ENCODE assay signal across 10 cellular contexts in the genomic region with DNA sequence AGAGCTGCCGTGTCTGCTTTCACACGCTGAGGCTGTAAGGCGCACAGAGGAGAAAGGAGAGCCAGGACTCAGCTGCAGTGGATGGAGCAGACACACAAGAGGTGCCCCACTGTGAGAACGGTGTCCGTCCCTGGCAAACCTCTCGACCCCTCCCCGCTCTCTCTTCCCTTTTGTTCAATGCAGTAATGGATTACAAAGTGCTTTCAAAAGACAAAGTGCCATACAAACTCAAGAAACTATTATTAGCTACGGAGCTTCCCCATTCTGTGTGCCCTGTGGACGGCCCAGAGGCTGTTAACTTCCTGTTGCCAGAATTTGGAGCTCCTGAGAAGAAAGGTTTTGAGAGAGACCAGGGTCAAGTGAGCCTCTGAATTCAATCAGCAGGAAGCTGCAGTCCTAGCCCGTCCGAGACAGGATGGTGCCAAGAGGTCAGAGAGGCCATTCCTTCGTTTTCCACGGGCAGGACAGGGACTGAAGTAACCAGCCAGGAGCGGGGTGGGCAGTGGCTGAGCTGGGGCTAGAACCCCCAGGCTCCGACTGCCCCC. TPM values are rescaled to one million over a fixed set of nuclear protein-coding genes. Genes with fewer than 3 reads are reported as not detected.
DNase-seq lines count a peak whose midpoint lies in the region; ATAC-seq and TF ChIP-seq lines count a peak whose summit lies in the region.
"Had no signal": no experiment of that assay in that cellular context is flagged by ENCODE, and none has a peak within 500 bp of the region (broad histone marks: within the 10 kb centered on the region; RNA-seq: fewer than 3 reads in every experiment).

No MANE protein-coding gene starts in this region.

- H3K4me1 ChIP-seq in mesenchymal stem cell (ENCODE audit: control insufficient read depth, insufficient read depth, low read depth, low read length) = peaks cover 6% of the 10 kb centered on the region
- peaks cover 0 to 29% (median 6%) of the 10 kb centered on the region in 4 donors for H3K4me1 ChIP-seq in upper lobe of left lung
- H3K4me1 ChIP-seq: BE2C had no signal

- H3K27me3 ChIP-seq in mesenchymal stem cell (ENCODE audit: control insufficient read depth in 1 of 2, insufficient read depth in 1 of 2, low read length in 2 of 2) (peaks cover 0 to 20% of the 10 kb centered on the region in 2 experiments), upper lobe of left lung (no peaks in the 10 kb centered on the region)

- no peak for TF ChIP-seq EP300 in upper lobe of left lung (IDR thresholded peaks at IDR 0.05)

- WGBS in mesenchymal stem cell = 80% methylated on average over 14 of the region's 15 CpGs
- whole genome bisulfite sequencing in upper lobe of left lung, 2 donors = 49% methylated on average over 13 to 14 of the region's 15 CpGs

- no peak overlapping the region for H2BK120ac ChIP-seq in mesenchymal stem cell (ENCODE audit: low read depth, low read length)

- no peak overlapping the region for H3K4me3 ChIP-seq in mesenchymal stem cell (ENCODE audit: insufficient read depth in 1 of 2, low read depth in 1 of 2, low read length in 2 of 2)
- H3K4me3 ChIP-seq in upper lobe of left lung = peak overlapping the region in 3 of 4 donors; percentile 6 to 26 (median 25)

- peaks cover 36% of the 10 kb centered on the region for H3K79me1 ChIP-seq in mesenchymal stem cell (replicated peaks; ENCODE audit: low read length, poor library complexity, severe bottlenecking)

- H3K9me3 Mint-ChIP-seq in activated naive CD8-positive, alpha-beta T cell treated with anti-CD3 and anti-CD28 coated beads, Interleukin-2, amount 50 U/mL, for 24 hours = no peaks in the 10 kb centered on the region

- H3K4me1 Mint-ChIP-seq in activated naive CD8-positive, alpha-beta T cell treated with anti-CD3 and anti-CD28 coated beads, Interleukin-2, amount 50 U/mL, for 24 hours = peaks cover 95% of the 10 kb centered on the region

- no peak overlapping the region for H3K9ac ChIP-seq in mesenchymal stem cell (ENCODE audit: low read length)

- no peak for ATAC-seq in activated naive CD8-positive, alpha-beta T cell treated with anti-CD3 and anti-CD28 coated beads, Interleukin-2, amount 50 U/mL, for 24 hours
- ATAC-seq in upper lobe of left lung (ENCODE audit: low FRiP score in 2 of 2) = peak; percentile 58 to 70
- no peak for ATAC-seq in HG03108 (IDR thresholded peaks at IDR 0.05; ENCODE audit: unreplicated experiment)
- no peak for ATAC-seq in HG03196 (IDR thresholded peaks at IDR 0.05; ENCODE audit: unreplicated experiment)

- H3K27ac ChIP-seq in mesenchymal stem cell (ENCODE audit: low read length, poor library complexity, severe bottlenecking) (no peak overlapping the region), upper lobe of left lung (peak overlapping the region; percentile 68 to 82 (median 74))

- no peak overlapping the region for H4K91ac ChIP-seq in mesenchymal stem cell (ENCODE audit: low read length)

- no peak overlapping the region for H2AFZ ChIP-seq in mesenchymal stem cell (ENCODE audit: low read depth, low read length)

- no peak overlapping the region for H2BK5ac ChIP-seq in mesenchymal stem cell (ENCODE audit: low read depth, low read length, poor library complexity, severe bottlenecking)

- peak overlapping the region; percentile 67 for H3K27ac Mint-ChIP-seq in activated naive CD8-positive, alpha-beta T cell treated with anti-CD3 and anti-CD28 coated beads, Interleukin-2, amount 50 U/mL, for 24 hours

- no peak for TF ChIP-seq CTCF in upper lobe of left lung (IDR thresholded peaks at IDR 0.05)

- H3K23ac ChIP-seq in mesenchymal stem cell (ENCODE audit: low read length in 2 of 2) = no peak overlapping the region

- H3K4me2 ChIP-seq in mesenchymal stem cell (ENCODE audit: low read length, poor library complexity, severe bottlenecking) = no peak overlapping the region

- no peak overlapping the region for H2AK5ac ChIP-seq in mesenchymal stem cell (ENCODE audit: low read length, severe bottlenecking)

- H3K36me3 ChIP-seq in mesenchymal stem cell (ENCODE audit: control insufficient read depth in 1 of 2, insufficient read depth in 2 of 2, low read depth in 1 of 2, low read length in 2 of 2) (peaks cover 69 to 77% of the 10 kb centered on the region in 2 experiments), upper lobe of left lung (peaks cover 3 to 47% (median 29%) of the 10 kb centered on the region in 4 donors)
- H3K36me3 ChIP-seq: BE2C had no signal

- H4K8ac ChIP-seq in mesenchymal stem cell (ENCODE audit: low read length) = no peak overlapping the region

- no peak overlapping the region for H3K4ac ChIP-seq in mesenchymal stem cell (ENCODE audit: low read depth in 1 of 2, low read length in 2 of 2)

- peak overlapping the region; percentile 41 for H2BK15ac ChIP-seq in mesenchymal stem cell (ENCODE audit: low read depth, poor library complexity, severe bottlenecking)

- H3K18ac ChIP-seq in mesenchymal stem cell (ENCODE audit: low read depth in 1 of 2, low read length in 2 of 2) = no peak overlapping the region

- TF ChIP-seq POLR2A in upper lobe of left lung (IDR thresholded peaks at IDR 0.05) = no peak

- no peaks in the 10 kb centered on the region for H3K27me3 Mint-ChIP-seq in activated naive CD8-positive, alpha-beta T cell treated with anti-CD3 and anti-CD28 coated beads, Interleukin-2, amount 50 U/mL, for 24 hours

- H3K9me3 ChIP-seq in mesenchymal stem cell (ENCODE audit: control insufficient read depth, low read length) = no peaks in the 10 kb centered on the region
- no peaks in the 10 kb centered on the region for H3K9me3 ChIP-seq in upper lobe of left lung
- H3K9me3 ChIP-seq: BE2C had no signal

- H3K36me3 Mint-ChIP-seq in activated naive CD8-positive, alpha-beta T cell treated with anti-CD3 and anti-CD28 coated beads, Interleukin-2, amount 50 U/mL, for 24 hours (ENCODE audit: low read depth) = peaks cover 89% of the 10 kb centered on the region

- H2BK12ac ChIP-seq in mesenchymal stem cell (ENCODE audit: low read length in 2 of 2) = no peak overlapping the region

- H3K14ac ChIP-seq in mesenchymal stem cell (ENCODE audit: low read length in 2 of 2) = no peak overlapping the region

- peak; percentile 53 for DNase-seq in activated effector memory CD4-positive, alpha-beta T cell treated with anti-CD3 and anti-CD28 coated beads, Interleukin-2, amount 50 U/mL, for 16 hours
- no peak for DNase-seq in activated effector memory CD4-positive, alpha-beta T cell treated with Interleukin-2 at 50 U/mL for 16 hours
- DNase-seq in activated naive CD8-positive, alpha-beta T cell treated with anti-CD3 and anti-CD28 coated beads, Interleukin-2, amount 50 U/mL, for 24 hours = peak; percentile 1
- DNase-seq in mesenchymal stem cell = no peak
- DNase-seq in upper lobe of left lung = peak in 1 of 2 donors; percentile 48
- DNase-seq in COLO668 (lab: John Stamatoyannopoulos, UW; ENCODE audit: unreplicated experiment) = no peak
- DNase-seq: BE2C, cortex of kidney had no signal

- H3K4me3 Mint-ChIP-seq in activated naive CD8-positive, alpha-beta T cell treated with anti-CD3 and anti-CD28 coated beads, Interleukin-2, amount 50 U/mL, for 24 hours = no peak overlapping the region

RNA-seq across cellular contexts. Expression of gene CCND2, which starts 15.8 kb away (rescaled TPM):
- polyA plus RNA-seq in mesenchymal stem cell (2013, experiment 1 of 2) = 42.1 TPM
- 38.2 TPM for polyA plus RNA-seq in mesenchymal stem cell (2013, experiment 2 of 2)
- 100 to 1,000 TPM in 1 of 6 donors, 10 to 100 TPM in 5; 47.1 to 101 (median 64.6) TPM for total RNA-seq in upper lobe of left lung

RNA-seq across cellular contexts. Expression of gene TIGAR, which starts 31.6 kb away (rescaled TPM):
- polyA plus RNA-seq in mesenchymal stem cell (2013, experiment 1 of 2) = 24.2 TPM
- 25.9 TPM for polyA plus RNA-seq in mesenchymal stem cell (2013, experiment 2 of 2)
- total RNA-seq in upper lobe of left lung = 10 to 100 TPM in 3 of 6 donors, 1 to 10 TPM in 3; 4.9 to 19.5 (median 10.4) TPM

Comparison
In these comparisons a context has a peak if more than half of its experiments do, and no peak if none do; other contexts are left out.
1. DNase-seq: peak in activated effector memory CD4-positive, alpha-beta T cell treated with anti-CD3 and anti-CD28 coated beads, Interleukin-2, amount 50 U/mL, for 16 hours (single experiment) and activated naive CD8-positive, alpha-beta T cell treated with anti-CD3 and anti-CD28 coated beads, Interleukin-2, amount 50 U/mL, for 24 hours (single experiment); none in activated effector memory CD4-positive, alpha-beta T cell treated with Interleukin-2 at 50 U/mL for 16 hours (single experiment), mesenchymal stem cell (single experiment) and COLO668 (single experiment).
2. ATAC-seq: peak in upper lobe of left lung (2 of 2); none in activated naive CD8-positive, alpha-beta T cell treated with anti-CD3 and anti-CD28 coated beads, Interleukin-2, amount 50 U/mL, for 24 hours (single experiment), HG03108 (single experiment) and HG03196 (single experiment).
3. H3K4me3 ChIP-seq: peak in upper lobe of left lung (3 of 4); none in mesenchymal stem cell (0 of 2).